Comparison of ENCODE assay signal across 8 cellular contexts in genomic region chr10:71217266-71218045, GRCh38. TPM values are rescaled to one million over a fixed set of nuclear protein-coding genes. Genes with fewer than 3 reads are reported as not detected.
DNase-seq lines count a peak whose midpoint lies in the region; ATAC-seq and TF ChIP-seq lines count a peak whose summit lies in the region.

No MANE protein-coding gene starts in this region.

- no peaks in the 10 kb centered on the region for H3K36me3 Mint-ChIP-seq in stimulated activated naive B cell treated with anti-CD40 and anti-IgM and Interleukin-4, amounts not matched to agents 10 μg/mL and 1 μg/mL and 100 μg/mL, for 72 hours

- H3K4me3 Mint-ChIP-seq in stimulated activated naive B cell treated with anti-CD40 and anti-IgM and Interleukin-4, amounts not matched to agents 10 μg/mL and 1 μg/mL and 100 μg/mL, for 72 hours, result peak overlapping the region; percentile 60 to 72

- TF ChIP-seq CTCF in mammary epithelial cell (conservative IDR thresholded peaks at IDR 0.05 in 1 of 2, IDR thresholded peaks at IDR 0.05 in 1 of 2; ENCODE audit: extremely low read depth in 1 of 2, insufficient read depth in 1 of 2, low read depth in 1 of 2, low read length in 2 of 2) (peak in 1 of 2 donors; percentile 14), kidney epithelial cell (IDR thresholded peaks at IDR 0.05; ENCODE audit: insufficient read depth, low read length, poor library complexity, severe bottlenecking) (no peak)

- intact Hi-C loops in mammary epithelial cell (cut with micrococcal nuclease), result loop anchor here (1.0 kb wide), 1 partner anchor 27 kb away; no protein-coding TSS in a partner anchor

- peak overlapping the region; percentile 71 for H2AFZ ChIP-seq in mammary epithelial cell (ENCODE audit: low read depth, low read length)

- CTCF ChIA-PET in mammary epithelial cell (lab: Charles Lee; ENCODE audit: low non-redundant PET), result no interaction called here

- peak; percentile 20 for DNase-seq in CD1c-positive myeloid dendritic cell (ENCODE audit: extremely low spot score)
- DNase-seq in mammary epithelial cell, result peak; percentile 41
- DNase-seq in kidney epithelial cell (ENCODE audit: low read depth), result no peak
- DNase-seq in stimulated activated naive B cell treated with anti-CD40 and anti-IgM and Interleukin-4, amounts not matched to agents 10 μg/mL and 1 μg/mL and 100 μg/mL, for 72 hours, result no peak
- no peak for DNase-seq in NCI-H1092 (lab: John Stamatoyannopoulos, UW)

- H3K9ac ChIP-seq in HUES6 (ENCODE audit: low read length) (peak overlapping the region; percentile 56), mammary epithelial cell (ENCODE audit: insufficient read depth, low read length) (peak overlapping the region; percentile 36)

- in situ Hi-C loops in mammary epithelial cell (cut with MboI; ENCODE audit: low sequenced_read_pairs in 2 of 2), result loop anchor here in 1 of 2 donors (10.0 kb wide), 1 partner anchor 283 kb away; no protein-coding TSS in a partner anchor

- no peaks in the 10 kb centered on the region for H3K9me3 Mint-ChIP-seq in stimulated activated naive B cell treated with anti-CD40 and anti-IgM and Interleukin-4, amounts not matched to agents 10 μg/mL and 1 μg/mL and 100 μg/mL, for 72 hours

- peaks cover 46% of the 10 kb centered on the region for H3K27me3 ChIP-seq in HUES6 (ENCODE audit: control insufficient read depth, insufficient read depth, low read length)
- H3K27me3 ChIP-seq in mammary epithelial cell (ENCODE audit: insufficient read depth, low read length), result no peaks in the 10 kb centered on the region
- H3K27me3 ChIP-seq in kidney epithelial cell (ENCODE audit: control insufficient read depth, insufficient read depth, low read length), result peaks cover 15% of the 10 kb centered on the region

- peak overlapping the region; percentile 94 for H3K4me2 ChIP-seq in mammary epithelial cell (ENCODE audit: insufficient read depth, low read depth, low read length)

- H3K27me3 Mint-ChIP-seq in stimulated activated naive B cell treated with anti-CD40 and anti-IgM and Interleukin-4, amounts not matched to agents 10 μg/mL and 1 μg/mL and 100 μg/mL, for 72 hours, result peaks cover 66 to 88% of the 10 kb centered on the region in 2 donors

- H3K9me3 ChIP-seq in HUES6 (ENCODE audit: control insufficient read depth, insufficient read depth, low read depth, low read length), result no peaks in the 10 kb centered on the region
- H3K9me3 ChIP-seq in mammary epithelial cell (replicated peaks; ENCODE audit: insufficient read depth, low read length), result no peaks in the 10 kb centered on the region

- H3K27ac ChIP-seq in HUES6 (ENCODE audit: low read depth, low read length) (peak overlapping the region; percentile 61), mammary epithelial cell (ENCODE audit: insufficient read depth, low read depth, low read length) (peak overlapping the region; percentile 14)

- peaks cover 58% of the 10 kb centered on the region for H3K4me1 ChIP-seq in HUES6 (ENCODE audit: control insufficient read depth, insufficient read depth, low read length)
- H3K4me1 ChIP-seq in mammary epithelial cell (ENCODE audit: insufficient read depth, low read length), result peaks cover 34% of the 10 kb centered on the region

- peak in 1 of 2 donors; percentile 31 for ATAC-seq in stimulated activated naive B cell treated with anti-CD40 and anti-IgM and Interleukin-4, amounts not matched to agents 10 μg/mL and 1 μg/mL and 100 μg/mL, for 72 hours (replicated peaks)
- ATAC-seq in GM19035 (IDR thresholded peaks at IDR 0.05; ENCODE audit: unreplicated experiment) (no peak), GM18858 (IDR thresholded peaks at IDR 0.05; ENCODE audit: unreplicated experiment) (no peak)

- H3K4me1 Mint-ChIP-seq in stimulated activated naive B cell treated with anti-CD40 and anti-IgM and Interleukin-4, amounts not matched to agents 10 μg/mL and 1 μg/mL and 100 μg/mL, for 72 hours, result peaks cover 11 to 30% of the 10 kb centered on the region in 2 donors

- H4K20me1 ChIP-seq in mammary epithelial cell (ENCODE audit: insufficient read depth, low read length), result no peaks in the 10 kb centered on the region

- 4% methylated on average over 31 of the region's 57 CpGs for WGBS in mammary epithelial cell (ENCODE audit: low coverage, missing lambda C conversion rate)

- H3K36me3 ChIP-seq in HUES6 (ENCODE audit: control insufficient read depth, insufficient read depth, low read length), result no peaks in the 10 kb centered on the region
- no peaks in the 10 kb centered on the region for H3K36me3 ChIP-seq in mammary epithelial cell (ENCODE audit: insufficient read depth, low read length)
- H3K36me3 ChIP-seq in kidney epithelial cell (ENCODE audit: control insufficient read depth, insufficient read depth, low read length), result no peaks in the 10 kb centered on the region

- H3K4me3 ChIP-seq in HUES6 (ENCODE audit: low read depth, low read length) (peak overlapping the region; percentile 62), mammary epithelial cell (replicated peaks in 1 of 3; ENCODE audit: insufficient read depth in 1 of 3, low read depth in 2 of 3, low read length in 3 of 3) (peak overlapping the region; percentile 40 to 56 (median 41)), kidney epithelial cell (ENCODE audit: low read depth, low read length) (peak overlapping the region; percentile 30)

- no peak overlapping the region for H3K27ac Mint-ChIP-seq in stimulated activated naive B cell treated with anti-CD40 and anti-IgM and Interleukin-4, amounts not matched to agents 10 μg/mL and 1 μg/mL and 100 μg/mL, for 72 hours

- BruUV-seq in mammary epithelial cell (replicated peaks; lab: Mats Ljungman, UMichigan), result TSS peak; percentile 49

- dilution Hi-C loops in mammary epithelial cell (cut with HindIII; ENCODE audit: low sequenced_read_pairs), result no loop called here

- H3K79me2 ChIP-seq in mammary epithelial cell (ENCODE audit: insufficient read depth, low read length), result peaks cover 15% of the 10 kb centered on the region

RNA-seq across cellular contexts. Expression of gene UNC5B, which starts 5.1 kb away (rescaled TPM):
- total RNA-seq in mammary epithelial cell (10 to 100 TPM in 1 of 2 donors, 1 to 10 TPM in 1; 7.2 to 10.0 TPM), kidney epithelial cell (26.9 and 27.5 TPM in 2 replicates)
- polyA plus RNA-seq in mammary epithelial cell, result 4.9 TPM
- 10.2 TPM for polyA minus RNA-seq in mammary epithelial cell

Comparison
In these comparisons a context has a peak if more than half of its experiments do, and no peak if none do; other contexts are left out.
1. DNase-seq: peak in CD1c-positive myeloid dendritic cell (single experiment) and mammary epithelial cell (single experiment); none in kidney epithelial cell (single experiment), stimulated activated naive B cell treated with anti-CD40 and anti-IgM and Interleukin-4, amounts not matched to agents 10 μg/mL and 1 μg/mL and 100 μg/mL, for 72 hours (single experiment) and NCI-H1092 (single experiment).
2. Peak in every context shown above with its lines, with median percentiles within 50 percentile points of each other: H3K4me3 ChIP-seq.